8 cellular contexts compared by ENCODE assay signal in the genomic region with DNA sequence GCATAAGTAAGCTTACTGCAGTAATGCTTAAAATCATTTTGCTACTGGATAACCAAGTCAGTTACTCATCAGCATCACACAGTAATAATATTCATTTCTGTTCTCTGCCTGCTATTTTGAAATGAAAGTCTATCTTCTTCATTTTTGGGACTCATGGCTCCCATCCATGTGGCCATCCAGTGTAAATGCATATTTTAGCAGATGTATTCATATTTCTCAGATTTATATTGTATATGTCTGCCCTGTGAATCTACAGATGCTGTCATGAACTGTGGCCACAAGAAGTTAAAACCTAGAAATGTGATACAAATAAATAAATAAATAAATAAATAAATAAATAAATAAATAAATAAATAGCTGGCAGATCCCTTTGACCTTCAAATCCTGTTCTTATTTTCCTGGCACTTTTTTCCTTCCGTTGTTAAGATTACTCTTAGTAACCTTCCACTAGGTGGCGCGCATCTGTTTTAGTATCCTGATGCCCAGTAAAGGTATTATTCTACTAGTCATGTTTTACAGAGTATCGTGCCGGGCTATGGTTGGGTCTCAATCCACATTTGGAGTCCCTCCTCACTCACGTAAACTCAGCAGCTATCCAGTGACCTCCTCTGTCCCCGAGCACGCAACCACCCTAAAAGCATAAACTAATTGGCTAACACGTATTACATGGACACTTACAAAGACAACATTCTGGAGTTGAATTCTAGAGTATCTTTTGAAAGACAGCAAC.
DNase-seq lines count a peak whose midpoint lies in the region; ATAC-seq, FAIRE-seq and TF ChIP-seq lines count a peak whose summit lies in the region.

No MANE protein-coding gene starts in this region.

- no peaks in the 10 kb centered on the region for H3K36me3 ChIP-seq in bronchial epithelial cell (ENCODE audit: control insufficient read depth, insufficient read depth, low read length)

- H3K27me3 ChIP-seq in bronchial epithelial cell (ENCODE audit: control insufficient read depth, insufficient read depth, low read length) = peaks cover 2% of the 10 kb centered on the region

- no peak overlapping the region for H3K4me3 ChIP-seq in bronchial epithelial cell (ENCODE audit: low read depth, low read length)

- TF ChIP-seq CTCF in bronchial epithelial cell (IDR thresholded peaks at IDR 0.05; ENCODE audit: insufficient read depth, low read length, severe bottlenecking) = peak; percentile 49

- ATAC-seq in HG03039 (IDR thresholded peaks at IDR 0.05; ENCODE audit: unreplicated experiment) = peak; percentile 64
- ATAC-seq in HG03521 (IDR thresholded peaks at IDR 0.05; ENCODE audit: unreplicated experiment) = no peak

- no peak for FAIRE-seq in bronchial epithelial cell (lab: Jason Lieb, UNC)

- peak; percentile 81 for DNase-seq in DMS153 treated with DMSO at 0.1 percent for 48 hours (lab: John Stamatoyannopoulos, UW; ENCODE audit: unreplicated experiment)
- peak; percentile 63 to 92 for DNase-seq in NCI-H446 (lab: John Stamatoyannopoulos, UW)
- DNase-seq in activated CD4-positive, CD25-positive, alpha-beta regulatory T cell (lab: John Stamatoyannopoulos, UW) = peak; percentile 7 to 60 (median 52)
- DNase-seq in bronchial epithelial cell (ENCODE audit: low read depth) = peak; percentile 62
- DNase-seq in left kidney (ENCODE audit: low read depth, low spot score) = peak; percentile 87
- DNase-seq in stimulated activated CD4-positive, alpha-beta T cell treated with anti-CD3 and anti-CD28 coated beads, TNF-alpha, amount 100 ng/mL, for 1 hour (ENCODE audit: low read depth in 3 of 3, low spot score in 1 of 3) = peak; percentile 44 to 51 (median 45)
